ENCODE assay signal across 8 cellular contexts in the genomic region with DNA sequence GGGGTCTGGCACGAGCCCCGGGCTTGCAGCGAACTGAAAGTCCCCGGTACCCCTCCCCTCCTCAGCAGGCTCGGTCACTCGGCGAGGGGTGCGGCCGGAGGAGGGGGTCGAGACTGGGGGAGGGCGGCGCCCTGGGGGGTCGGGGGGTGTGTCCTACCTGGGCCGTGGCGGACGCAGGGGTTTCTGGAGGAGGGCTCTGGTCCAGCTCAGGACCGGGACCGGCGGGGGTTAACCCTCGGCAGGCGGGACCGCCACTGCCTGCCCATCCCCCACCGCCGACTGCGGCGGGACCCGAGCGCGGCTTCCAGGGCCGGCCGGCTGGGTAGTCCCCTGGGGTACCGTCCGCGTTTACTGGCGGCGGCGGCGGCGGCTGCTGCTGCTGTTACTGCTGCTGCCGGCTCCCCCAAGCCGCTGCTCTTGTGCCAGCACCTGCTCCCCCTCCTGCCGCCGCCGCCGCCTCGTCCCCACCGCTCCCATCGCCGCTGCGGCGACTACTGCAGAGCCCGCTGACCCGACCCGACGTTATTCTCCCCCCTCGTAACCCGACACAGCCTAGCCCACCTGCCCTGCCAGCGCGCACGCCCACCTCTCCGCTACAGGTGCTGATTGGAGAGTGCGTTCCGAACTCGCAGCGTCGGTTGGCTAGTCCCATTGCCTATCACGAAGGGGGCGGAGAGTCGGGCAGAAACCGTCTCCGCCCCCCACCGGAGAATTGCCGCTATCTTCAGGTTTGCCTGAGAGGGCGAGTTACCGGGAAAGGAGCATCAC. TPM values are rescaled to one million over a fixed set of nuclear protein-coding genes. Genes with fewer than 3 reads are reported as not detected.
DNase-seq lines count a peak whose midpoint lies in the region; ATAC-seq and TF ChIP-seq lines count a peak whose summit lies in the region.

TTBK2 (minus strand) TSS at position 498 of the 768 bp plus-strand sequence. CDS start 42,161 bp downstream, outside the sequence.

- peak; percentile 98 for ATAC-seq in GM23338
- ATAC-seq in activated T-helper 17 cell treated with anti-CD3 and anti-CD28 coated beads, Interleukin-2, amount 50 U/mL, for 72 hours (replicated peaks) = peak; percentile 96
- ATAC-seq in naive thymus-derived CD8-positive, alpha-beta T cell = peak; percentile 93 to 94

- DNase-seq in GM23338 (ENCODE audit: low spot score) (peak; percentile 99), LHCN-M2 (ENCODE audit: low read depth) (peak; percentile 98), RPMI8226 (peak; percentile 97), fibroblast of mammary gland (ENCODE audit: low read depth) (peak; percentile 98)
- peak; percentile 91 to 99 (median 97) for DNase-seq in naive thymus-derived CD8-positive, alpha-beta T cell
- DNase-seq in stimulated activated naive CD4-positive, alpha-beta T cell (lab: John Stamatoyannopoulos, UW) = peak; percentile 93 to 98 (median 96)

- H3K4me2 ChIP-seq in DOHH2 (ENCODE audit: low read length) (peak within 1 kb of the TSS; percentile 100), GM23338 (peak within 1 kb of the TSS; percentile 95)

- no peak for TF ChIP-seq CTCF in DOHH2 (IDR thresholded peaks at IDR 0.05; ENCODE audit: low read depth, low read length, poor library complexity, severe bottlenecking)
- no peak for TF ChIP-seq CTCF in GM23338 (conservative IDR thresholded peaks at IDR 0.05; ENCODE audit: low read depth in 2 of 2)
- no peak for TF ChIP-seq CTCF in fibroblast of mammary gland (conservative IDR thresholded peaks at IDR 0.05; ENCODE audit: control insufficient read depth, insufficient read depth, low read depth, low read length)

- H3K79me2 ChIP-seq in DOHH2 (ENCODE audit: control insufficient read depth, low read length) (peaks cover 51% of the 10 kb centered on the region), GM23338 (replicated peaks; ENCODE audit: insufficient read depth) (peaks cover 44% of the 10 kb centered on the region)

- H3K36me3 Mint-ChIP-seq in GM23338 (ENCODE audit: low read depth) = no peaks in the 10 kb centered on the region
- H3K36me3 Mint-ChIP-seq in activated T-helper 17 cell treated with anti-CD3 and anti-CD28 coated beads, Interleukin-2, amount 50 U/mL, for 72 hours (ENCODE audit: low read depth) = peaks cover 11% of the 10 kb centered on the region
- no peaks in the 10 kb centered on the region for H3K36me3 Mint-ChIP-seq in naive thymus-derived CD8-positive, alpha-beta T cell

- peak within 1 kb of the TSS; percentile 98 for H2AFZ ChIP-seq in GM23338

- H3K4me1 Mint-ChIP-seq in GM23338 = peaks cover 16% of the 10 kb centered on the region
- H3K4me1 Mint-ChIP-seq in activated T-helper 17 cell treated with anti-CD3 and anti-CD28 coated beads, Interleukin-2, amount 50 U/mL, for 72 hours = peaks cover 17% of the 10 kb centered on the region
- peaks cover 21 to 45% (median 30%) of the 10 kb centered on the region in 4 donors for H3K4me1 Mint-ChIP-seq in naive thymus-derived CD8-positive, alpha-beta T cell

- peak within 1 kb of the TSS; percentile 66; the same call in 1 of the 2 replicates for H3K27ac Mint-ChIP-seq in GM23338
- peak within 1 kb of the TSS; percentile 98 for H3K27ac Mint-ChIP-seq in activated T-helper 17 cell treated with anti-CD3 and anti-CD28 coated beads, Interleukin-2, amount 50 U/mL, for 72 hours
- H3K27ac Mint-ChIP-seq in naive thymus-derived CD8-positive, alpha-beta T cell = peak within 1 kb of the TSS; percentile 90 to 98 (median 94)

- H3K9me2 ChIP-seq in DOHH2 (replicated peaks; ENCODE audit: control insufficient read depth, low read length) (no peaks in the 10 kb centered on the region), GM23338 (ENCODE audit: insufficient read depth) (no peaks in the 10 kb centered on the region)

- no peaks in the 10 kb centered on the region for H3K9me3 ChIP-seq in DOHH2 (ENCODE audit: control insufficient read depth, insufficient read depth, low read length)

- H3K4me3 ChIP-seq in DOHH2 (ENCODE audit: low read length) (peak within 1 kb of the TSS; percentile 99), GM23338 (peak within 1 kb of the TSS; percentile 89), fibroblast of mammary gland (ENCODE audit: control insufficient read depth, low read depth, low read length) (peak within 1 kb of the TSS; percentile 79)

- peaks cover 9% of the 10 kb centered on the region for H3K27me3 Mint-ChIP-seq in GM23338 (ENCODE audit: insufficient read depth, low read depth, poor library complexity)
- no peaks in the 10 kb centered on the region for H3K27me3 Mint-ChIP-seq in activated T-helper 17 cell treated with anti-CD3 and anti-CD28 coated beads, Interleukin-2, amount 50 U/mL, for 72 hours
- no peaks in the 10 kb centered on the region for H3K27me3 Mint-ChIP-seq in naive thymus-derived CD8-positive, alpha-beta T cell

- H3K27ac ChIP-seq in DOHH2 (ENCODE audit: low read depth, low read length) = peak within 1 kb of the TSS; percentile 40
- no peak within 1 kb of the TSS for H3K27ac ChIP-seq in GM23338 (ENCODE audit: low read depth)

- POLR2A ChIA-PET in naive thymus-derived CD8-positive, alpha-beta T cell (lab: Charles Lee) = interaction anchor here (0.7 kb wide), 1 partner anchor 184 kb away, joined by 3 read pairs; the partner anchor contains the start of gene CDAN1

- H3F3A ChIP-seq in DOHH2 (ENCODE audit: control insufficient read depth, insufficient read depth) (peaks cover 14% of the 10 kb centered on the region), GM23338 (replicated peaks; ENCODE audit: low read depth) (no peaks in the 10 kb centered on the region)

- no peaks in the 10 kb centered on the region for H3K9me3 Mint-ChIP-seq in GM23338
- no peaks in the 10 kb centered on the region for H3K9me3 Mint-ChIP-seq in activated T-helper 17 cell treated with anti-CD3 and anti-CD28 coated beads, Interleukin-2, amount 50 U/mL, for 72 hours
- no peaks in the 10 kb centered on the region for H3K9me3 Mint-ChIP-seq in naive thymus-derived CD8-positive, alpha-beta T cell

- H3K4me3 Mint-ChIP-seq in GM23338 = peak within 1 kb of the TSS; percentile 98
- H3K4me3 Mint-ChIP-seq in activated T-helper 17 cell treated with anti-CD3 and anti-CD28 coated beads, Interleukin-2, amount 50 U/mL, for 72 hours = peak within 1 kb of the TSS; percentile 97
- H3K4me3 Mint-ChIP-seq in naive thymus-derived CD8-positive, alpha-beta T cell = peak within 1 kb of the TSS; percentile 91 to 99 (median 96)

- H3K27me3 ChIP-seq in DOHH2 (ENCODE audit: control insufficient read depth, low read length) (no peaks in the 10 kb centered on the region), GM23338 (ENCODE audit: insufficient read depth) (peaks cover 12% of the 10 kb centered on the region; the same call in 1 of the 2 replicates)

- H3K4me1 ChIP-seq in DOHH2 (ENCODE audit: control insufficient read depth, low read length) = peaks cover 56% of the 10 kb centered on the region
- H3K4me1 ChIP-seq in GM23338 (ENCODE audit: insufficient read depth) = peaks cover 4% of the 10 kb centered on the region; the same call in 1 of the 2 replicates

- H3K36me3 ChIP-seq in DOHH2 (ENCODE audit: control insufficient read depth, low read length) = no peaks in the 10 kb centered on the region
- no peaks in the 10 kb centered on the region for H3K36me3 ChIP-seq in GM23338 (ENCODE audit: insufficient read depth)

- H4K20me1 ChIP-seq in DOHH2 (ENCODE audit: control insufficient read depth, insufficient read depth, low read depth, low read length) (0 out of 2 replicates have a peak, but pooled peaks cover 6% of the 10 kb centered on the region), GM23338 (replicated peaks; ENCODE audit: insufficient read depth) (peaks cover 8% of the 10 kb centered on the region; the same call in 1 of the 2 replicates)

TF ChIP-seq in GM23338, 12 proteins besides CTCF, POLR2A, EP300 and RAD21:
- TF ChIP-seq ZNF114 (CRISPR knock-in tag; IDR thresholded peaks at IDR 0.05) (no peak), STAT1 (IDR thresholded peaks at IDR 0.05; ENCODE audit: unreplicated experiment) (no peak), CREB1 (CRISPR knock-in tag; IDR thresholded peaks at IDR 0.05; ENCODE audit: low read depth) (peak; percentile 77), POLR2AphosphoS5 (IDR thresholded peaks at IDR 0.05; ENCODE audit: low read depth) (peak; percentile 82), EZH2 (IDR thresholded peaks at IDR 0.05; ENCODE audit: low read depth, unreplicated experiment) (no peak)

RNA-seq across cellular contexts. Expression of gene TTBK2, which starts in this region (rescaled TPM):
- total RNA-seq in GM23338 (2014; rRNA removed; shearing (Covaris generic)) = 14.3 and 15.9 TPM in 2 replicates
- polyA plus RNA-seq in GM23338 (2016; fragmentation: Nextera tagmentation; extraction: Ambion mirVana) = 5.8 and 6.1 TPM in 2 replicates
- 4.0 and 9.6 TPM in 2 replicates for total RNA-seq in LHCN-M2 (2014; rRNA removed)
- polyA plus RNA-seq in LHCN-M2 (2012) = 1.9 TPM
- total RNA-seq in activated T-helper 17 cell treated with anti-CD3 and anti-CD28 coated beads, Interleukin-2, amount 50 U/mL, for 72 hours = 10 to 100 TPM in 1 of 2 donors, 1 to 10 TPM in 1; 8.1 to 10.7 TPM
- total RNA-seq in naive thymus-derived CD8-positive, alpha-beta T cell = 10 to 100 TPM; 28.9 to 32.1 TPM
- 10 to 100 TPM; 11.2 to 13.4 (median 13.1) TPM for polyA plus RNA-seq in naive thymus-derived CD8-positive, alpha-beta T cell
